In the genomic region with DNA sequence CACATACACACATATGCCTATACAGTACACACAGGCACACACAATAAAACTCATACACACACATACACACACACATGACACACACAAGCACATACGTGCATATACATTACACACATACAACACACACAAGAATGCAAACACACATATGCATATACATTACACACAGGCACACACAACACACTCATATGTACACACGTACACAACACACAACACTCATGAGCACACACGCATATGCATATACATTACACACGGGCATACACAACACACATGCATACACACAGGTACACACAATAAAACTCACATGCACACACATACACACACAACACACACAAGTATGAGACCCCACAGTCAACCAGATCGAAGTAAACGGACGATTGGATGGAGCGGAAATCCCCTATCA, we compare ENCODE assay signal across 18 cellular contexts.
DNase-seq lines count a peak whose midpoint lies in the region; ATAC-seq and TF ChIP-seq lines count a peak whose summit lies in the region.
"Had no signal": no experiment of that assay in that cellular context is flagged by ENCODE, and none has a peak within 500 bp of the region (broad histone marks: within the 10 kb centered on the region; RNA-seq: fewer than 3 reads in every experiment).

No MANE protein-coding gene starts in this region.

- H3K4me1 Mint-ChIP-seq in activated naive CD4-positive, alpha-beta T cell treated with anti-CD3 and anti-CD28 coated beads for 36 hours (ENCODE audit: low read depth): peaks cover 36% of the 10 kb centered on the region
- peaks cover 24% of the 10 kb centered on the region for H3K4me1 Mint-ChIP-seq in activated T-helper 1 cell treated with anti-CD3 and anti-CD28 coated beads, Interleukin-12 subunit alpha, Interleukin-12 subunit beta, Interleukin-2, Interleukin-4 antibody, amounts not matched to agents 30 ng/mL and 10 ng/mL and 1 ng/mL, durations not matched to agents 14 hours and 24 hours and 36 hours (ENCODE audit: low read depth)
- H3K4me1 Mint-ChIP-seq in neural progenitor cell (peaks cover 26% of the 10 kb centered on the region), GM23338 (no peaks in the 10 kb centered on the region)
- H3K4me1 Mint-ChIP-seq: endodermal cell had no signal

- H3K4me3 ChIP-seq in DOHH2 (ENCODE audit: low read length) (peak overlapping the region; percentile 57), neural progenitor cell (no peak overlapping the region), coronary artery (no peak overlapping the region), GM23338 (no peak overlapping the region), lower lobe of right lung (no peak overlapping the region)
- H3K4me3 ChIP-seq: body of pancreas, HAP-1, Peyer's patch had no signal

- H3K4me3 Mint-ChIP-seq in activated naive CD4-positive, alpha-beta T cell treated with anti-CD3 and anti-CD28 coated beads for 36 hours: peak overlapping the region; percentile 65
- H3K4me3 Mint-ChIP-seq in activated T-helper 1 cell treated with anti-CD3 and anti-CD28 coated beads, Interleukin-12 subunit alpha, Interleukin-12 subunit beta, Interleukin-2, Interleukin-4 antibody, amounts not matched to agents 30 ng/mL and 10 ng/mL and 1 ng/mL, durations not matched to agents 14 hours and 24 hours and 36 hours: no peak overlapping the region
- H3K4me3 Mint-ChIP-seq in neural progenitor cell (no peak overlapping the region), GM23338 (no peak overlapping the region)
- H3K4me3 Mint-ChIP-seq: endodermal cell, nephron progenitor cell had no signal

- no peaks in the 10 kb centered on the region for H4K20me1 ChIP-seq in DOHH2 (ENCODE audit: control insufficient read depth, insufficient read depth, low read depth, low read length)
- no peaks in the 10 kb centered on the region for H4K20me1 ChIP-seq in neural progenitor cell (ENCODE audit: low read depth)
- no peaks in the 10 kb centered on the region for H4K20me1 ChIP-seq in GM23338 (replicated peaks; ENCODE audit: insufficient read depth)

- H3K4me1 ChIP-seq in DOHH2 (ENCODE audit: control insufficient read depth, low read length): peaks cover 36% of the 10 kb centered on the region
- H3K4me1 ChIP-seq in neural progenitor cell: peaks cover 1% of the 10 kb centered on the region
- no peaks in the 10 kb centered on the region for H3K4me1 ChIP-seq in GM23338 (ENCODE audit: insufficient read depth)
- H3K4me1 ChIP-seq in lower lobe of right lung: peaks cover 10% of the 10 kb centered on the region
- H3K4me1 ChIP-seq: body of pancreas, HAP-1 had no signal

- H3K79me2 ChIP-seq in DOHH2 (ENCODE audit: control insufficient read depth, low read length): no peaks in the 10 kb centered on the region
- H3K79me2 ChIP-seq in neural progenitor cell (ENCODE audit: low read depth): no peaks in the 10 kb centered on the region
- H3K79me2 ChIP-seq in GM23338 (replicated peaks; ENCODE audit: insufficient read depth): no peaks in the 10 kb centered on the region

- H3K27me3 ChIP-seq in DOHH2 (ENCODE audit: control insufficient read depth, low read length): no peaks in the 10 kb centered on the region
- H3K27me3 ChIP-seq in neural progenitor cell: no peaks in the 10 kb centered on the region
- no peaks in the 10 kb centered on the region for H3K27me3 ChIP-seq in GM23338 (ENCODE audit: insufficient read depth)
- peaks cover 25% of the 10 kb centered on the region for H3K27me3 ChIP-seq in lower lobe of right lung (ENCODE audit: low read depth)
- H3K27me3 ChIP-seq: body of pancreas, Peyer's patch had no signal

- intact Hi-C loops in activated naive CD4-positive, alpha-beta T cell treated with anti-CD3 and anti-CD28 coated beads for 36 hours (cut with micrococcal nuclease): no loop called here
- intact Hi-C loops in activated T-helper 1 cell treated with anti-CD3 and anti-CD28 coated beads, Interleukin-12 subunit alpha, Interleukin-12 subunit beta, Interleukin-2, Interleukin-4 antibody, amounts not matched to agents 30 ng/mL and 10 ng/mL and 1 ng/mL, durations not matched to agents 14 hours and 24 hours and 36 hours (cut with micrococcal nuclease): no loop called here
- intact Hi-C loops in lower lobe of right lung (cut with DNase I): no loop called here

- peak overlapping the region; percentile 72 for H3K4me2 ChIP-seq in DOHH2 (ENCODE audit: low read length)
- no peak overlapping the region for H3K4me2 ChIP-seq in neural progenitor cell
- no peak overlapping the region for H3K4me2 ChIP-seq in GM23338

- DNase-seq in activated naive CD4-positive, alpha-beta T cell treated with anti-CD3 and anti-CD28 coated beads for 36 hours: no peak
- DNase-seq in activated naive CD4-positive, alpha-beta T cell treated with Interleukin-2 at 50 U/mL for 16 hours: no peak
- DNase-seq in activated T-helper 1 cell treated with anti-CD3 and anti-CD28 coated beads, Interleukin-12 subunit alpha, Interleukin-12 subunit beta, Interleukin-2, Interleukin-4 antibody, amounts not matched to agents 30 ng/mL and 10 ng/mL and 1 ng/mL, durations not matched to agents 14 hours and 24 hours and 36 hours (ENCODE audit: low spot score): no peak
- DNase-seq in neural progenitor cell (ENCODE audit: low spot score): no peak
- DNase-seq in coronary artery (ENCODE audit: low spot score): no peak
- DNase-seq in GM23338 (ENCODE audit: low spot score): no peak
- DNase-seq in lower lobe of right lung: no peak
- DNase-seq: DMS79, endodermal cell, NCI-H1048, NCI-H2081 treated with DMSO at 0.1 percent for 48 hours, NCI-H446 treated with DMSO at 0.1 percent for 48 hours, nephron progenitor cell had no signal

- no peak overlapping the region for H3K9ac ChIP-seq in neural progenitor cell

- H3K27me3 Mint-ChIP-seq in activated naive CD4-positive, alpha-beta T cell treated with anti-CD3 and anti-CD28 coated beads for 36 hours (ENCODE audit: low read depth): no peaks in the 10 kb centered on the region
- peaks cover 8% of the 10 kb centered on the region for H3K27me3 Mint-ChIP-seq in activated T-helper 1 cell treated with anti-CD3 and anti-CD28 coated beads, Interleukin-12 subunit alpha, Interleukin-12 subunit beta, Interleukin-2, Interleukin-4 antibody, amounts not matched to agents 30 ng/mL and 10 ng/mL and 1 ng/mL, durations not matched to agents 14 hours and 24 hours and 36 hours (ENCODE audit: insufficient read depth)
- H3K27me3 Mint-ChIP-seq in neural progenitor cell (ENCODE audit: insufficient read depth, low read depth) (peaks cover 9% of the 10 kb centered on the region), GM23338 (ENCODE audit: insufficient read depth, low read depth, poor library complexity) (peaks cover 8% of the 10 kb centered on the region)

- no peaks in the 10 kb centered on the region for H3K36me3 ChIP-seq in DOHH2 (ENCODE audit: control insufficient read depth, low read length)
- no peaks in the 10 kb centered on the region for H3K36me3 ChIP-seq in neural progenitor cell
- H3K36me3 ChIP-seq in GM23338 (ENCODE audit: insufficient read depth): no peaks in the 10 kb centered on the region
- no peaks in the 10 kb centered on the region for H3K36me3 ChIP-seq in lower lobe of right lung
- H3K36me3 ChIP-seq: HAP-1, Peyer's patch had no signal

- CTCF ChIA-PET in activated naive CD4-positive, alpha-beta T cell treated with anti-CD3 and anti-CD28 coated beads for 36 hours (lab: Charles Lee): interaction anchor here (0.7 to 1.4 kb wide), 7 partner anchors 10 to 805 kb away, joined by 3 to 8 read pairs (median 3); no protein-coding TSS in a partner anchor

- peak overlapping the region; percentile 55 for H3K27ac ChIP-seq in DOHH2 (ENCODE audit: low read depth, low read length)
- H3K27ac ChIP-seq in neural progenitor cell: no peak overlapping the region
- no peak overlapping the region for H3K27ac ChIP-seq in coronary artery
- H3K27ac ChIP-seq in GM23338 (ENCODE audit: low read depth): no peak overlapping the region
- H3K27ac ChIP-seq in lower lobe of right lung: no peak overlapping the region
- H3K27ac ChIP-seq: body of pancreas had no signal

- H3K27ac Mint-ChIP-seq in activated naive CD4-positive, alpha-beta T cell treated with anti-CD3 and anti-CD28 coated beads for 36 hours: peak overlapping the region; percentile 93
- peak overlapping the region; percentile 0 for H3K27ac Mint-ChIP-seq in activated T-helper 1 cell treated with anti-CD3 and anti-CD28 coated beads, Interleukin-12 subunit alpha, Interleukin-12 subunit beta, Interleukin-2, Interleukin-4 antibody, amounts not matched to agents 30 ng/mL and 10 ng/mL and 1 ng/mL, durations not matched to agents 14 hours and 24 hours and 36 hours
- H3K27ac Mint-ChIP-seq in neural progenitor cell: peak overlapping the region; percentile 7
- no peak overlapping the region for H3K27ac Mint-ChIP-seq in GM23338
- H3K27ac Mint-ChIP-seq: endodermal cell, nephron progenitor cell, progenitor cell of endocrine pancreas had no signal

- H3F3A ChIP-seq in DOHH2 (ENCODE audit: control insufficient read depth, insufficient read depth) (no peaks in the 10 kb centered on the region), neural progenitor cell (ENCODE audit: low read depth) (no peaks in the 10 kb centered on the region), GM23338 (replicated peaks; ENCODE audit: low read depth) (no peaks in the 10 kb centered on the region)

- H2AFZ ChIP-seq in neural progenitor cell (replicated peaks) (no peak overlapping the region), GM23338 (no peak overlapping the region)

- H3K9me2 ChIP-seq in DOHH2 (replicated peaks; ENCODE audit: control insufficient read depth, low read length): no peaks in the 10 kb centered on the region
- no peaks in the 10 kb centered on the region for H3K9me2 ChIP-seq in GM23338 (ENCODE audit: insufficient read depth)

- TF ChIP-seq CTCF in DOHH2 (IDR thresholded peaks at IDR 0.05; ENCODE audit: low read depth, low read length, poor library complexity, severe bottlenecking) (no peak), neural progenitor cell (IDR thresholded peaks at IDR 0.05) (no peak), coronary artery (IDR thresholded peaks at IDR 0.05) (no peak), GM23338 (conservative IDR thresholded peaks at IDR 0.05; ENCODE audit: low read depth in 2 of 2) (no peak), lower lobe of right lung (IDR thresholded peaks at IDR 0.05) (no peak)

- no peaks in the 10 kb centered on the region for H3K9me3 Mint-ChIP-seq in activated naive CD4-positive, alpha-beta T cell treated with anti-CD3 and anti-CD28 coated beads for 36 hours
- H3K9me3 Mint-ChIP-seq in activated T-helper 1 cell treated with anti-CD3 and anti-CD28 coated beads, Interleukin-12 subunit alpha, Interleukin-12 subunit beta, Interleukin-2, Interleukin-4 antibody, amounts not matched to agents 30 ng/mL and 10 ng/mL and 1 ng/mL, durations not matched to agents 14 hours and 24 hours and 36 hours: no peaks in the 10 kb centered on the region
- no peaks in the 10 kb centered on the region for H3K9me3 Mint-ChIP-seq in neural progenitor cell
- H3K9me3 Mint-ChIP-seq in GM23338: no peaks in the 10 kb centered on the region
- H3K9me3 Mint-ChIP-seq: endodermal cell, nephron progenitor cell had no signal

- no peak for ATAC-seq in GM23338
- no peak for ATAC-seq in lower lobe of right lung
- ATAC-seq: body of pancreas had no signal

- H3K9me3 ChIP-seq in DOHH2 (ENCODE audit: control insufficient read depth, insufficient read depth, low read length) (no peaks in the 10 kb centered on the region), neural progenitor cell (ENCODE audit: low read depth) (no peaks in the 10 kb centered on the region), lower lobe of right lung (no peaks in the 10 kb centered on the region)
- H3K9me3 ChIP-seq: body of pancreas, HAP-1, Peyer's patch had no signal

- no peaks in the 10 kb centered on the region for H3K36me3 Mint-ChIP-seq in activated naive CD4-positive, alpha-beta T cell treated with anti-CD3 and anti-CD28 coated beads for 36 hours (ENCODE audit: low read depth)
- no peaks in the 10 kb centered on the region for H3K36me3 Mint-ChIP-seq in activated T-helper 1 cell treated with anti-CD3 and anti-CD28 coated beads, Interleukin-12 subunit alpha, Interleukin-12 subunit beta, Interleukin-2, Interleukin-4 antibody, amounts not matched to agents 30 ng/mL and 10 ng/mL and 1 ng/mL, durations not matched to agents 14 hours and 24 hours and 36 hours (ENCODE audit: low read depth)
- no peaks in the 10 kb centered on the region for H3K36me3 Mint-ChIP-seq in neural progenitor cell
- no peaks in the 10 kb centered on the region for H3K36me3 Mint-ChIP-seq in GM23338 (ENCODE audit: low read depth)
